Comparison of ENCODE assay signal across 4 cellular contexts in genomic region chr4:132767901-132768300, GRCh38.
TF ChIP-seq lines count a peak whose summit lies in the region.

No MANE protein-coding gene starts in this region.

TF ChIP-seq in GM23338, 12 proteins besides CTCF, POLR2A, EP300 and RAD21 (continues in another document):
- TF ChIP-seq EZH2phosphoT487 (IDR thresholded peaks at IDR 0.05; ENCODE audit: unreplicated experiment) (no peak), CREB1 (CRISPR knock-in tag; IDR thresholded peaks at IDR 0.05; ENCODE audit: low read depth) (no peak), NANOG (IDR thresholded peaks at IDR 0.05; ENCODE audit: borderline replicate concordance) (no peak), EZH2 (IDR thresholded peaks at IDR 0.05; ENCODE audit: low read depth, unreplicated experiment) (no peak), ETS1 (IDR thresholded peaks at IDR 0.05) (no peak), ZNF331 (CRISPR knock-in tag; IDR thresholded peaks at IDR 0.05; ENCODE audit: low read depth) (no peak), STAT1 (IDR thresholded peaks at IDR 0.05; ENCODE audit: unreplicated experiment) (no peak)

TF ChIP-seq in H1, 55 proteins besides CTCF, POLR2A, EP300 and RAD21:
- no peak for TF ChIP-seq BRCA1 (IDR thresholded peaks at IDR 0.05; ENCODE audit: low read depth, low read length)
- TF ChIP-seq SAP30 (IDR thresholded peaks at IDR 0.05; ENCODE audit: insufficient read depth, insufficient replicate concordance, low read length) = no peak
- TF ChIP-seq HDAC2 (IDR thresholded peaks at IDR 0.05; ENCODE audit: borderline replicate concordance in 1 of 2, low read depth in 2 of 2, low read length in 2 of 2) = no peak
- TF ChIP-seq KDM1A (IDR thresholded peaks at IDR 0.05; ENCODE audit: borderline replicate concordance, low read length) = no peak
- no peak for TF ChIP-seq ASH2L (IDR thresholded peaks at IDR 0.05; ENCODE audit: low read length)
- no peak for TF ChIP-seq GTF2F1 (IDR thresholded peaks at IDR 0.05; ENCODE audit: borderline replicate concordance, low read depth, low read length)
- TF ChIP-seq PHF8 (conservative IDR thresholded peaks at IDR 0.05; ENCODE audit: low read depth, low read length) = no peak
- TF ChIP-seq TAF7 (optimal IDR thresholded peaks at IDR 0.05; ENCODE audit: borderline replicate concordance, low read depth, low read length) = no peak
- no peak for TF ChIP-seq POLR2AphosphoS5 (IDR thresholded peaks at IDR 0.05; ENCODE audit: low read depth, low read length)
- TF ChIP-seq USF2 (IDR thresholded peaks at IDR 0.05; ENCODE audit: low read length) = no peak
TF ChIP-seq in H1: peak in this region for 0.

TF ChIP-seq in neural cell, 6 proteins besides CTCF, POLR2A, EP300 and RAD21:
- TF ChIP-seq REST (IDR thresholded peaks at IDR 0.05; ENCODE audit: borderline replicate concordance) (peak; percentile 41), MXI1 (conservative IDR thresholded peaks at IDR 0.05; ENCODE audit: poor library complexity, severe bottlenecking) (no peak), POLR2AphosphoS5 (IDR thresholded peaks at IDR 0.05) (peak; percentile 64), EZH2 (IDR thresholded peaks at IDR 0.05; ENCODE audit: borderline replicate concordance, insufficient read depth, low read length, poor library complexity, severe bottlenecking) (no peak)

TF ChIP-seq in HepG2, 621 proteins besides CTCF, POLR2A, EP300 and RAD21:
- no peak for TF ChIP-seq IRX3 (CRISPR knock-in tag; IDR thresholded peaks at IDR 0.05; ENCODE audit: borderline replicate concordance, low read depth)
- TF ChIP-seq ATF7-NPFF (CRISPR knock-in tag; IDR thresholded peaks at IDR 0.05; ENCODE audit: low read depth) = no peak
- TF ChIP-seq HOXA9 (CRISPR knock-in tag; IDR thresholded peaks at IDR 0.05; ENCODE audit: borderline replicate concordance) = no peak
- no peak for TF ChIP-seq JUNB (CRISPR knock-in tag; IDR thresholded peaks at IDR 0.05; ENCODE audit: borderline replicate concordance)
- TF ChIP-seq SKIL (CRISPR knock-in tag; IDR thresholded peaks at IDR 0.05; ENCODE audit: borderline replicate concordance) = no peak
- TF ChIP-seq ZNF282 (IDR thresholded peaks at IDR 0.05; ENCODE audit: partially characterized antibody) = no peak
